Comparison of ENCODE assay signal across 1 cellular context in genomic region chr11:117817213-117818035, GRCh38.
TF ChIP-seq lines count a peak whose summit lies in the region.

No MANE protein-coding gene starts in this region.

TF ChIP-seq in IMR-90, 13 proteins besides CTCF, POLR2A, EP300 and RAD21 (continued from another document):
- TF ChIP-seq USF2 (IDR thresholded peaks at IDR 0.05; ENCODE audit: low read depth, low read length) (no peak), MXI1 (IDR thresholded peaks at IDR 0.05; ENCODE audit: borderline replicate concordance, low read depth, low read length) (no peak), SMC3 (IDR thresholded peaks at IDR 0.05; ENCODE audit: low read depth, low read length) (peak; percentile 72), CEBPB (IDR thresholded peaks at IDR 0.05; ENCODE audit: low read depth, low read length) (no peak), RCOR1 (IDR thresholded peaks at IDR 0.05; ENCODE audit: insufficient replicate concordance, low read length) (no peak), MAZ (IDR thresholded peaks at IDR 0.05; ENCODE audit: borderline replicate concordance, low read depth, low read length) (no peak; the same call in 1 of the 2 replicates), RFX5 (IDR thresholded peaks at IDR 0.05; ENCODE audit: low read depth, low read length) (no peak)
TF ChIP-seq in IMR-90: peak in this region for 1.
